In the genomic region with DNA sequence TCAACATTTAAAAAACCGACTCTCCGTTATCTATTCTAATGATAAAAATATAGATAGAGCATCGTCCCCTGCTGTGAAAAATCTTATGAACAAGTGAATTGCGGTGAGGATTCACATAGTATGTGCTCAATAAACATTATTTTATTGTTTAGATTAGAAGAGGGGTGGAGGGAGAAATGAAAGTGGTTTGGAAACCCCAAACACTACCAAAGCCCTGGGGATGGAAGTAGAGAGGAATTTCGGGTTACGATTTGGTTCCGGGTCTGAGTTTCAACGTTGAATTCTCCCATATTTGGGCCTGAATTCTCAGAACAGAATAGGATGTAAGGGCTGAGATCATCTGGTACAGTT, we compare ENCODE assay signal across 8 cellular contexts. TPM values are rescaled to one million over a fixed set of nuclear protein-coding genes. Genes with fewer than 3 reads are reported as not detected.
DNase-seq lines count a peak whose midpoint lies in the region; ATAC-seq, FAIRE-seq and TF ChIP-seq lines count a peak whose summit lies in the region.

No MANE protein-coding gene starts in this region.

- peak overlapping the region; percentile 68 for H2AFZ ChIP-seq in GM12878 (ENCODE audit: control insufficient read depth, low read depth, low read length)

- peak overlapping the region; percentile 17; the same call in 1 of the 2 replicates for H3K4me2 ChIP-seq in GM12878 (ENCODE audit: control insufficient read depth, insufficient read depth)

- no peaks in the 10 kb centered on the region for H3K27me3 ChIP-seq in GM12878 (replicated peaks in 1 of 2; ENCODE audit: control insufficient read depth in 2 of 2, insufficient read depth in 2 of 2, low read length in 1 of 2)
- H3K27me3 ChIP-seq in lower lobe of right lung (ENCODE audit: low read depth): no peaks in the 10 kb centered on the region
- no peaks in the 10 kb centered on the region for H3K27me3 ChIP-seq in tibial nerve

- H3K36me3 Mint-ChIP-seq in activated T-cell treated with anti-CD3 and anti-CD28 coated beads, Interleukin-2, amount 50 U/mL, for 4 hours (ENCODE audit: insufficient read depth): peaks cover 10% of the 10 kb centered on the region

- H3K27ac ChIP-seq in GM12878 (ENCODE audit: control insufficient read depth, insufficient read depth): peak overlapping the region; percentile 82
- H3K27ac ChIP-seq in lower lobe of right lung: peak overlapping the region; percentile 98
- peak overlapping the region; percentile 76 to 94 (median 92) for H3K27ac ChIP-seq in tibial nerve

- H3K4me1 ChIP-seq in GM12878 (ENCODE audit: control insufficient read depth, insufficient read depth, low read length) (peaks cover 6% of the 10 kb centered on the region), lower lobe of right lung (peaks cover 39% of the 10 kb centered on the region), tibial nerve (peaks cover 0 to 44% (median 6%) of the 10 kb centered on the region in 4 donors)

- RAD21 ChIA-PET in GM12878 (lab: Charles Lee; ENCODE audit: unreplicated experiment): interaction anchor here (0.6 to 3.2 kb wide), 16 partner anchors 12 to 1074 kb away, joined by 3 to 41 read pairs (median 4); partner anchors contain the start of genes FAM76A, IFI6 and PPP1R8

- peaks cover 8% of the 10 kb centered on the region; the same call in 1 of the 2 replicates for H4K20me1 ChIP-seq in GM12878 (ENCODE audit: control insufficient read depth, insufficient read depth)

- no peak for TF ChIP-seq RAD21 in GM12878 (IDR thresholded peaks at IDR 0.05; ENCODE audit: insufficient read depth, low read depth, low read length)

- TF ChIP-seq CTCF in GM12878 (IDR thresholded peaks at IDR 0.05 in 2 of 3, conservative IDR thresholded peaks at IDR 0.05 in 1 of 3; ENCODE audit: control insufficient read depth in 2 of 3, extremely low read depth in 1 of 3, insufficient read depth in 1 of 3, low read depth in 3 of 3, low read length in 3 of 3) (no peak), lower lobe of right lung (IDR thresholded peaks at IDR 0.05) (no peak), tibial nerve (IDR thresholded peaks at IDR 0.05) (no peak)

- no peaks in the 10 kb centered on the region for H3K9me3 Mint-ChIP-seq in activated T-cell treated with anti-CD3 and anti-CD28 coated beads, Interleukin-2, amount 50 U/mL, for 4 hours

- CTCF ChIA-PET in GM12878 (lab: Yijun Ruan, JAX): interaction anchor here (0.6 to 5.3 kb wide), 13 partner anchors 12 to 476 kb away, joined by 3 to 33 read pairs (median 3); partner anchors contain the start of genes FAM76A and IFI6

- TF ChIP-seq POLR2A in GM12878 (IDR thresholded peaks at IDR 0.05; ENCODE audit: low read depth, low read length): no peak
- no peak for TF ChIP-seq POLR2A in tibial nerve (IDR thresholded peaks at IDR 0.05)

- ATAC-seq in activated T-cell treated with anti-CD3 and anti-CD28 coated beads, Interleukin-2, amount 50 U/mL, for 4 hours: no peak
- no peak for ATAC-seq in GM12878
- ATAC-seq in lower lobe of right lung: no peak
- ATAC-seq in HG03045 (IDR thresholded peaks at IDR 0.05; ENCODE audit: unreplicated experiment): no peak

- TF ChIP-seq EP300 in GM12878 (IDR thresholded peaks at IDR 0.05; ENCODE audit: borderline replicate concordance in 1 of 2, control insufficient read depth in 1 of 2, low read depth in 2 of 2, low read length in 2 of 2): no peak; a peak in 1 of 4 replicates
- TF ChIP-seq EP300 in tibial nerve (IDR thresholded peaks at IDR 0.05): no peak

- SMC1A ChIA-PET in GM12878 (lab: Charles Lee; ENCODE audit: uncharacterized antibody, unreplicated experiment): interaction anchor here (0.6 to 5.4 kb wide), 12 partner anchors 9 to 960 kb away, joined by 3 to 35 read pairs (median 6); partner anchors contain the start of genes FAM76A, IFI6 and PPP1R8

- H3K4me3 Mint-ChIP-seq in activated T-cell treated with anti-CD3 and anti-CD28 coated beads, Interleukin-2, amount 50 U/mL, for 4 hours: peak overlapping the region; percentile 97

- intact Hi-C loops in GM12878 (cut with micrococcal nuclease; ENCODE audit: unreplicated experiment): loop anchor here (2.0 to 10.0 kb wide), 3 partner anchors 48 to 472 kb away; partner anchors contain the start of genes FAM76A and IFI6
- intact Hi-C loops in lower lobe of right lung (cut with DNase I): no loop called here

- no peak for FAIRE-seq in GM12878 (lab: Jason Lieb, UNC)

- H3K4me3 ChIP-seq in GM12878 (peak overlapping the region; percentile 46), lower lobe of right lung (peak overlapping the region; percentile 95), tibial nerve (peak overlapping the region; percentile 40 to 89 (median 72))

- BruUV-seq in GM12878 (replicated peaks; lab: Mats Ljungman, UMichigan): no TSS peak

- H3K9ac ChIP-seq in GM12878 (ENCODE audit: control insufficient read depth, insufficient read depth, low read length): peak overlapping the region; percentile 27

- under 1% methylated on average over 8 of the region's 8 CpGs for WGBS in GM12878 (ENCODE audit: insufficient coverage, insufficient replicate concordance, low lambda C conversion rate, missing lambda C conversion rate)
- 13 to 17% methylated on average over 8 of the region's 8 CpGs for WGBS in tibial nerve, 2 donors

- H3K9me3 ChIP-seq in GM12878 (replicated peaks; ENCODE audit: control insufficient read depth, insufficient read depth, low read length): no peaks in the 10 kb centered on the region
- no peaks in the 10 kb centered on the region for H3K9me3 ChIP-seq in lower lobe of right lung
- H3K9me3 ChIP-seq in tibial nerve: no peaks in the 10 kb centered on the region

- in situ Hi-C loops in GM12878 (cut with MboI): no loop called here

- DNase-seq in activated T-cell treated with anti-CD3 and anti-CD28 coated beads, Interleukin-2, amount 50 U/mL, for 4 hours: no peak
- DNase-seq in activated T-cell treated with anti-CD3 and anti-CD28 coated beads for 4 hours (no peak), GM12878 (ENCODE audit: low read depth, low spot score) (no peak), lower lobe of right lung (no peak), tibial nerve (ENCODE audit: low spot score in 2 of 2) (no peak), COLO829 (ENCODE audit: low spot score) (no peak), GM19238 (ENCODE audit: insufficient read length, low spot score) (no peak)

- H3K36me3 ChIP-seq in GM12878 (ENCODE audit: control insufficient read depth in 2 of 2, insufficient read depth in 2 of 2, low read length in 1 of 2): peaks cover 0 to 4% of the 10 kb centered on the region in 2 experiments; a peak in 2 of 4 replicates
- H3K36me3 ChIP-seq in lower lobe of right lung: peaks cover 10% of the 10 kb centered on the region
- peaks cover 0 to 9% (median 0%) of the 10 kb centered on the region in 3 donors for H3K36me3 ChIP-seq in tibial nerve

- H3K27me3 Mint-ChIP-seq in activated T-cell treated with anti-CD3 and anti-CD28 coated beads, Interleukin-2, amount 50 U/mL, for 4 hours (ENCODE audit: low read depth): no peaks in the 10 kb centered on the region

- H3K79me2 ChIP-seq in GM12878 (ENCODE audit: control insufficient read depth, insufficient read depth, low read length): peaks cover 45% of the 10 kb centered on the region

- peaks cover 33% of the 10 kb centered on the region for H3K4me1 Mint-ChIP-seq in activated T-cell treated with anti-CD3 and anti-CD28 coated beads, Interleukin-2, amount 50 U/mL, for 4 hours (ENCODE audit: low read depth)

- POLR2A ChIA-PET in GM12878 (lab: Charles Lee): interaction anchor here (0.5 to 3.1 kb wide), 20 partner anchors 9 to 733 kb away, joined by 3 to 26 read pairs (median 4); partner anchors contain the start of genes FAM76A, IFI6, PPP1R8 and RCC1

RNA-seq across cellular contexts. Expression of gene STX12, which starts 0.5 kb away (rescaled TPM):
- 10 to 100 TPM; 18.5 to 27.2 (median 25.2) TPM for total RNA-seq in activated T-cell treated with anti-CD3 and anti-CD28 coated beads, Interleukin-2, amount 50 U/mL, for 4 hours
- total RNA-seq in GM12878 (2013; cell fraction: nucleolus; rRNA removed): 74.7 and 75.4 TPM in 2 replicates
- total RNA-seq in GM12878 (2014; rRNA removed): 29.9 and 32.7 TPM in 2 replicates
- total RNA-seq in GM12878 (2014; rRNA removed; fragmentation: Illumina TruSeq; extraction: Trizol): 29.4 and 33.6 TPM in 2 replicates
- total RNA-seq in GM12878 (2021): 24.5 and 29.3 TPM in 2 replicates
- 9.5 TPM for polyA plus RNA-seq in GM12878 (2011; ENCODE audit: low read depth)
- 22.5 and 29.6 TPM in 2 replicates for polyA plus RNA-seq in GM12878 (2011; rRNA removed)
- 11.0 and 12.8 TPM in 2 replicates for polyA plus RNA-seq in GM12878 (2011; cell fraction: cytosol; rRNA removed)
- polyA plus RNA-seq in GM12878 (2011; cell fraction: nucleus; rRNA removed): 28.9 and 31.3 TPM in 2 replicates
- polyA plus RNA-seq in GM12878 (2012): 18.1 and 21.7 TPM in 2 replicates
- 35.0 and 44.5 TPM in 2 replicates for polyA plus RNA-seq in GM12878 (2014; fragmentation: Illumina TruSeq; extraction: Trizol)
- polyA plus RNA-seq in GM12878 (2014; fragmentation: Nextera tagmentation; extraction: Ambion mirVana): 10 to 100 TPM; 23.5 to 26.9 TPM
- polyA plus RNA-seq in GM12878 (2014; rRNA removed): 19.2 and 30.1 TPM in 2 replicates
- 10 to 100 TPM; 20.2 to 25.5 TPM for polyA plus RNA-seq in GM12878 (2016; fragmentation: Nextera tagmentation; extraction: Ambion mirVana)
- 19.5 and 23.7 TPM in 2 replicates for polyA minus RNA-seq in GM12878 (2011; rRNA and poly(A)+ RNA removed)
- polyA minus RNA-seq in GM12878 (2011; cell fraction: cytosol; rRNA and poly(A)+ RNA removed): 4.8 and 9.4 TPM in 2 replicates
- polyA minus RNA-seq in GM12878 (2011; cell fraction: nucleus; rRNA and poly(A)+ RNA removed): 10.8 and 12.6 TPM in 2 replicates
- total RNA-seq in lower lobe of right lung: 91.0 TPM
- 10 to 100 TPM; 51.6 to 71.0 (median 66.9) TPM for total RNA-seq in tibial nerve

RNA-seq across cellular contexts. Expression of gene FAM76A, which starts 46.8 kb away (rescaled TPM):
- 10 to 100 TPM; 10.3 to 13.0 (median 11.0) TPM for total RNA-seq in activated T-cell treated with anti-CD3 and anti-CD28 coated beads, Interleukin-2, amount 50 U/mL, for 4 hours
- 4.8 and 6.7 TPM in 2 replicates for total RNA-seq in GM12878 (2013; cell fraction: nucleolus; rRNA removed)
- total RNA-seq in GM12878 (2014; rRNA removed) (7.7 and 10.0 TPM in 2 replicates), GM12878 (2014; rRNA removed; fragmentation: Illumina TruSeq; extraction: Trizol) (6.7 and 9.0 TPM in 2 replicates), GM12878 (2021) (7.6 and 9.4 TPM in 2 replicates), lower lobe of right lung (18.0 TPM), tibial nerve (10 to 100 TPM; 16.7 to 41.3 (median 23.7) TPM)
- polyA plus RNA-seq in GM12878 (2011; ENCODE audit: low read depth): 1.8 TPM
- polyA plus RNA-seq in GM12878 (2011; rRNA removed) (6.0 and 7.9 TPM in 2 replicates), GM12878 (2014; fragmentation: Illumina TruSeq; extraction: Trizol) (7.1 and 8.0 TPM in 2 replicates), GM12878 (2014; fragmentation: Nextera tagmentation; extraction: Ambion mirVana) (10 to 100 TPM in 1 of 2 experiments, 1 to 10 TPM in 1; 7.6 to 13.4 TPM), GM12878 (2014; rRNA removed) (4.7 and 5.4 TPM in 2 replicates), GM12878 (2016; fragmentation: Nextera tagmentation; extraction: Ambion mirVana) (10 to 100 TPM in 1 of 2 experiments, 1 to 10 TPM in 1; 6.8 to 11.1 TPM)
- polyA plus RNA-seq in GM12878 (2011; cell fraction: cytosol; rRNA removed): 3.0 and 3.5 TPM in 2 replicates
- 3.5 and 4.0 TPM in 2 replicates for polyA plus RNA-seq in GM12878 (2011; cell fraction: nucleus; rRNA removed)
- 2.2 and 3.6 TPM in 2 replicates for polyA plus RNA-seq in GM12878 (2012)
- 4.8 and 8.4 TPM in 2 replicates for polyA minus RNA-seq in GM12878 (2011; rRNA and poly(A)+ RNA removed)
- 2.9 and 8.1 TPM in 2 replicates for polyA minus RNA-seq in GM12878 (2011; cell fraction: cytosol; rRNA and poly(A)+ RNA removed)
- polyA minus RNA-seq in GM12878 (2011; cell fraction: nucleus; rRNA and poly(A)+ RNA removed): 3.0 and 4.0 TPM in 2 replicates

RNA-seq across cellular contexts. Expression of gene PPP1R8, which starts 58.0 kb away (rescaled TPM):
- total RNA-seq in activated T-cell treated with anti-CD3 and anti-CD28 coated beads, Interleukin-2, amount 50 U/mL, for 4 hours: 10 to 100 TPM; 67.7 to 82.5 (median 75.9) TPM
- 12.7 and 14.1 TPM in 2 replicates for total RNA-seq in GM12878 (2013; cell fraction: nucleolus; rRNA removed)
- total RNA-seq in GM12878 (2014; rRNA removed): 63.2 and 77.0 TPM in 2 replicates
- 50.9 and 55.6 TPM in 2 replicates for total RNA-seq in GM12878 (2014; rRNA removed; fragmentation: Illumina TruSeq; extraction: Trizol)
- 47.2 and 50.3 TPM in 2 replicates for total RNA-seq in GM12878 (2021)
- 21.4 TPM for polyA plus RNA-seq in GM12878 (2011; ENCODE audit: low read depth)
- polyA plus RNA-seq in GM12878 (2011; rRNA removed): 59.6 and 60.5 TPM in 2 replicates
- 53.4 and 54.1 TPM in 2 replicates for polyA plus RNA-seq in GM12878 (2011; cell fraction: cytosol; rRNA removed)
- polyA plus RNA-seq in GM12878 (2011; cell fraction: nucleus; rRNA removed): 29.7 and 30.1 TPM in 2 replicates
- polyA plus RNA-seq in GM12878 (2012): 28.2 and 29.3 TPM in 2 replicates
- polyA plus RNA-seq in GM12878 (2014; fragmentation: Illumina TruSeq; extraction: Trizol): 61.7 and 69.5 TPM in 2 replicates
- polyA plus RNA-seq in GM12878 (2014; fragmentation: Nextera tagmentation; extraction: Ambion mirVana): 10 to 100 TPM; 14.5 to 15.3 TPM
- polyA plus RNA-seq in GM12878 (2014; rRNA removed): 57.1 and 65.0 TPM in 2 replicates
- 10 to 100 TPM; 10.2 to 13.1 TPM for polyA plus RNA-seq in GM12878 (2016; fragmentation: Nextera tagmentation; extraction: Ambion mirVana)
- polyA minus RNA-seq in GM12878 (2011; rRNA and poly(A)+ RNA removed): 50.2 and 66.9 TPM in 2 replicates
- 22.6 and 23.4 TPM in 2 replicates for polyA minus RNA-seq in GM12878 (2011; cell fraction: cytosol; rRNA and poly(A)+ RNA removed)
- 8.1 and 19.5 TPM in 2 replicates for polyA minus RNA-seq in GM12878 (2011; cell fraction: nucleus; rRNA and poly(A)+ RNA removed)
- 31.3 TPM for total RNA-seq in lower lobe of right lung
- 10 to 100 TPM; 32.0 to 58.2 (median 37.2) TPM for total RNA-seq in tibial nerve
